In genomic region chr2:217185265-217185995, GRCh38 we compare ENCODE assay signal across 13 cellular contexts.
"Had no signal": no experiment of that assay in that cellular context is flagged by ENCODE, and none has a peak within 500 bp of the region (broad histone marks: within the 10 kb centered on the region; RNA-seq: fewer than 3 reads in every experiment).

No MANE protein-coding gene starts in this region.

- H3K4me3 ChIP-seq: hepatocyte, lung, upper lobe of right lung had no signal

- H3K79me2 ChIP-seq: hepatocyte had no signal

- ATAC-seq: activated CD4-positive, CD25-positive, alpha-beta regulatory T cell treated with anti-CD3 and anti-CD28 coated beads, Interleukin-2, amount 50 U/mL, for 24 hours; activated CD8-positive, alpha-beta memory T cell treated with anti-CD3 and anti-CD28 coated beads, Interleukin-2, amount 10 ng/mL, durations not matched to agents 7 days and 5 days; activated naive CD4-positive, alpha-beta T cell treated with anti-CD3 and anti-CD28 coated beads, Interleukin-2, amount 50 U/mL, for 72 hours; activated T-cell treated with anti-CD3 and anti-CD28 coated beads, Interleukin-2, amount 50 U/mL, for 4 hours; naive thymus-derived CD4-positive, alpha-beta T cell; stimulated activated effector memory CD8-positive, alpha-beta T cell treated with anti-CD3 and anti-CD28 coated beads, Interleukin-12 subunit alpha, Interleukin-12 subunit beta, amount 100 ng/mL, for 72 hours; upper lobe of right lung had no signal

- H2AFZ ChIP-seq: hepatocyte had no signal

- H3K27ac ChIP-seq: hepatocyte, upper lobe of right lung had no signal

- H3K36me3 ChIP-seq: upper lobe of right lung had no signal

- H3K9me3 ChIP-seq: upper lobe of right lung had no signal

- DNase-seq: activated CD4-positive, alpha-beta T cell treated with anti-CD3 and anti-CD28 coated beads, Interleukin-2, amount 50 U/mL, for 4 hours; activated CD8-positive, alpha-beta memory T cell treated with anti-CD3 and anti-CD28 coated beads, Interleukin-2, amount 10 ng/mL, durations not matched to agents 7 days and 5 days; activated effector memory CD4-positive, alpha-beta T cell treated with anti-CD3 and anti-CD28 coated beads, Interleukin-2, amount 50 U/mL, for 16 hours; activated T-cell treated with anti-CD3 and anti-CD28 coated beads, Interleukin-2, amount 50 U/mL, for 4 hours; kidney glomerular epithelial cell; naive thymus-derived CD4-positive, alpha-beta T cell; SW 1271; upper lobe of right lung had no signal

- H3K4me1 ChIP-seq: upper lobe of right lung had no signal

- H3K4me2 ChIP-seq: hepatocyte had no signal

- H3K27me3 ChIP-seq: hepatocyte, upper lobe of right lung had no signal
